Comparison of ENCODE assay signal across 8 cellular contexts in genomic region chr10:125150376-125151095, GRCh38. TPM values are rescaled to one million over a fixed set of nuclear protein-coding genes. Genes with fewer than 3 reads are reported as not detected.
DNase-seq lines count a peak whose midpoint lies in the region; ATAC-seq, FAIRE-seq and TF ChIP-seq lines count a peak whose summit lies in the region.
"Not testable (repeated sequence)": the region's sequence is repeated elsewhere in the genome, so short reads cannot be mapped to it uniquely, and the experiment has no call there.

No MANE protein-coding gene starts in this region.

- H3K9ac ChIP-seq in HUES64 (ENCODE audit: low read depth, low read length): 0 out of 2 replicates have a peak overlapping the region, but pooled peaks have one; percentile 60
- not testable (repeated sequence) for H3K9ac ChIP-seq in keratinocyte (ENCODE audit: control insufficient read depth, extremely low read depth, insufficient read depth, low read length)

- not testable (repeated sequence) for H3K4me2 ChIP-seq in keratinocyte (ENCODE audit: control insufficient read depth, extremely low read depth, insufficient read depth, low read depth, low read length)

- H3K79me2 ChIP-seq in keratinocyte (ENCODE audit: control insufficient read depth, insufficient read depth, low read length): peaks cover 93% of the 10 kb centered on the region

- H3K27ac Mint-ChIP-seq in MCF 10A (ENCODE audit: low read depth, unreplicated experiment): peak overlapping the region; percentile 96
- H3K27ac Mint-ChIP-seq in natural killer cell: peak overlapping the region; percentile 97 to 98
- peak overlapping the region; percentile 97 for H3K27ac Mint-ChIP-seq in type B pancreatic cell

- FAIRE-seq in keratinocyte (lab: Jason Lieb, UNC): not testable (repeated sequence)

- peak overlapping the region; percentile 30 for H3K4me3 Mint-ChIP-seq in MCF 10A (ENCODE audit: unreplicated experiment)
- H3K4me3 Mint-ChIP-seq in natural killer cell: peak overlapping the region; percentile 88
- H3K4me3 Mint-ChIP-seq in type B pancreatic cell: peak overlapping the region; percentile 79

- CTCF ChIA-PET in MCF 10A (lab: Yijun Ruan, JAX): interaction anchor here (0.6 to 1.2 kb wide), 4 partner anchors 27 to 784 kb away, joined by 3 read pairs; no protein-coding TSS in a partner anchor

- peaks cover 76% of the 10 kb centered on the region for H3K4me1 Mint-ChIP-seq in MCF 10A (ENCODE audit: insufficient read depth, unreplicated experiment)
- peaks cover 84 to 88% of the 10 kb centered on the region in 2 donors for H3K4me1 Mint-ChIP-seq in natural killer cell
- H3K4me1 Mint-ChIP-seq in type B pancreatic cell (ENCODE audit: unreplicated experiment): peaks cover 79% of the 10 kb centered on the region

- dilution Hi-C loops in keratinocyte (cut with MboI; ENCODE audit: extremely low pct_ligation_motif_present, low sequenced_read_pairs): not testable (repeated sequence)

- intact Hi-C loops in MCF 10A (cut with micrococcal nuclease): not testable (repeated sequence)
- intact Hi-C loops in natural killer cell (cut with micrococcal nuclease): loop anchor here (2.0 to 10.0 kb wide), 2 partner anchors 22 to 236 kb away; no protein-coding TSS in a partner anchor

- H3K4me1 ChIP-seq in HUES64 (ENCODE audit: insufficient read depth, low read length) (peaks cover 80% of the 10 kb centered on the region), keratinocyte (ENCODE audit: control insufficient read depth, extremely low read depth, insufficient read depth, low read length) (peaks cover 65% of the 10 kb centered on the region)

- WGBS in HUES64: 78% methylated on average over 16 of the region's 16 CpGs

- not testable (repeated sequence) for TF ChIP-seq CTCF in MCF 10A (IDR thresholded peaks at IDR 0.05; ENCODE audit: unreplicated experiment); keratinocyte (optimal IDR thresholded peaks at IDR 0.05 in 1 of 3, IDR thresholded peaks at IDR 0.05 in 1 of 3, conservative IDR thresholded peaks at IDR 0.05 in 1 of 3; ENCODE audit: extremely low read depth in 1 of 3, insufficient read depth in 2 of 3, low read length in 3 of 3); natural killer cell (IDR thresholded peaks at IDR 0.05); type B pancreatic cell (conservative IDR thresholded peaks at IDR 0.05)

- H3K9me3 Mint-ChIP-seq in MCF 10A (ENCODE audit: unreplicated experiment); natural killer cell; type B pancreatic cell: not testable (repeated sequence)

- not testable (repeated sequence) for H3K9me3 ChIP-seq in HUES64 (ENCODE audit: insufficient read depth, low read depth, low read length); keratinocyte (ENCODE audit: control insufficient read depth, low read depth, low read length)

- peaks cover 13% of the 10 kb centered on the region for H3K36me3 Mint-ChIP-seq in MCF 10A (ENCODE audit: insufficient read depth, unreplicated experiment)
- not testable (repeated sequence) for H3K36me3 Mint-ChIP-seq in natural killer cell
- H3K36me3 Mint-ChIP-seq in type B pancreatic cell: peaks cover 20% of the 10 kb centered on the region

- H3K27ac ChIP-seq in HUES64 (ENCODE audit: low read depth, low read length) (peak overlapping the region; percentile 94), epithelial cell of prostate (peak overlapping the region; percentile 92), keratinocyte (ENCODE audit: control insufficient read depth, insufficient read depth, low read length) (peak overlapping the region; percentile 94)

- H4K20me1 ChIP-seq in keratinocyte (ENCODE audit: control insufficient read depth, extremely low read depth, insufficient read depth, low read length): not testable (repeated sequence)

- H3K4me3 ChIP-seq in HUES64 (ENCODE audit: low read length): peak overlapping the region; percentile 95; the same call in 1 of the 2 replicates
- not testable (repeated sequence) for H3K4me3 ChIP-seq in keratinocyte (ENCODE audit: control insufficient read depth in 2 of 3, extremely low read depth in 1 of 3, insufficient read depth in 2 of 3, low read depth in 1 of 3, low read length in 3 of 3)

- DNase-seq in DMS53 treated with DMSO at 0.1 percent for 48 hours (lab: John Stamatoyannopoulos, UW; ENCODE audit: unreplicated experiment) (peak; percentile 39), renal cortical epithelial cell (ENCODE audit: low read depth) (peak; percentile 68)
- not testable (repeated sequence) for DNase-seq in MCF 10A (ENCODE audit: unreplicated experiment); epithelial cell of prostate (ENCODE audit: low read depth, low spot score); keratinocyte (ENCODE audit: low read depth, low spot score); natural killer cell; type B pancreatic cell (ENCODE audit: extremely low spot score, unreplicated experiment)

- H3K36me3 ChIP-seq in HUES64 (ENCODE audit: insufficient read depth, low read length) (peaks cover 35% of the 10 kb centered on the region), keratinocyte (ENCODE audit: control insufficient read depth in 2 of 2, extremely low read depth in 1 of 2, insufficient read depth in 2 of 2, low read length in 2 of 2) (peaks cover 6 to 15% of the 10 kb centered on the region in 2 experiments)

- BruUV-seq in MCF 10A (replicated peaks; lab: Mats Ljungman, UMichigan): not testable (repeated sequence)

- not testable (repeated sequence) for H3K27me3 ChIP-seq in HUES64 (ENCODE audit: insufficient read depth, low read length); keratinocyte (ENCODE audit: control insufficient read depth, extremely low read depth, insufficient read depth, low read length)

- not testable (repeated sequence) for H3K27me3 Mint-ChIP-seq in MCF 10A (ENCODE audit: insufficient read depth, unreplicated experiment); natural killer cell (ENCODE audit: low read depth in 2 of 2); type B pancreatic cell

- POLR2A ChIA-PET in MCF 10A (lab: Yijun Ruan, JAX): not testable (repeated sequence)

- ATAC-seq in natural killer cell: not testable (repeated sequence)

- not testable (repeated sequence) for H3K9me1 ChIP-seq in keratinocyte (ENCODE audit: control insufficient read depth, extremely low read depth, insufficient read depth, low read length)

- not testable (repeated sequence) for H2AFZ ChIP-seq in keratinocyte (ENCODE audit: control insufficient read depth, low read length)

RNA-seq across cellular contexts. Expression of gene CTBP2, which starts 9.8 kb away (rescaled TPM):
- polyA plus RNA-seq in HUES64 (2013, experiment 1 of 2): 166 TPM
- polyA plus RNA-seq in HUES64 (2013, experiment 2 of 2): 145 TPM
- 129 and 152 TPM in 2 replicates for total RNA-seq in MCF 10A (2022)
- polyA plus RNA-seq in keratinocyte: 64.4 to 116 TPM (median 76.0 TPM) in 3 replicates
- 23.8 TPM for polyA plus RNA-seq in keratinocyte (2011; ENCODE audit: low read depth)
- polyA plus RNA-seq in keratinocyte (2011; cell fraction: cytosol; rRNA removed): 65.8 and 80.6 TPM in 2 replicates
- 92.7 and 95.9 TPM in 2 replicates for polyA plus RNA-seq in keratinocyte (2011; cell fraction: nucleus; rRNA removed)
- 37.8 and 86.0 TPM in 2 replicates for polyA plus RNA-seq in keratinocyte (2012; ENCODE audit: low replicate concordance)
- 78.7 to 223 TPM (median 113 TPM) in 3 replicates for polyA minus RNA-seq in keratinocyte
- 139 TPM for polyA minus RNA-seq in keratinocyte (2011; cell fraction: cytosol; rRNA and poly(A)+ RNA removed)
- polyA minus RNA-seq in keratinocyte (2011; cell fraction: nucleus; rRNA and poly(A)+ RNA removed): 72.5 and 86.6 TPM in 2 replicates
- total RNA-seq in natural killer cell: 100 to 1,000 TPM; 120 to 179 (median 124) TPM
- 89.4 and 109 TPM in 2 replicates for total RNA-seq in renal cortical epithelial cell
- total RNA-seq in type B pancreatic cell (ENCODE audit: low replicate concordance): 101 and 113 TPM in 2 replicates

Comparison
In these comparisons a context has a peak if more than half of its experiments do, and no peak if none do; other contexts are left out.
1. H3K4me3 Mint-ChIP-seq: peak in every context shown above with its lines; median percentile 88 in natural killer cell; 79 in type B pancreatic cell; 30 in MCF 10A.